9 cellular contexts compared by ENCODE assay signal in genomic region chr17:31262923-31263322, GRCh38. TPM values are rescaled to one million over a fixed set of nuclear protein-coding genes. Genes with fewer than 3 reads are reported as not detected.
A peak's percentile ranks its signal among the peaks of the same experiment; 100 is the strongest.
DNase-seq lines count a peak whose midpoint lies in the region; ATAC-seq, FAIRE-seq and TF ChIP-seq lines count a peak whose summit lies in the region.
"Not testable (repeated sequence)": the region's sequence is repeated elsewhere in the genome, so short reads cannot be mapped to it uniquely, and the experiment has no call there.
"Had no signal": no experiment of that assay in that cellular context is flagged by ENCODE, and none has a peak within 500 bp of the region (broad histone marks: within the 10 kb centered on the region; RNA-seq: fewer than 3 reads in every experiment).

No MANE protein-coding gene starts in this region.

- not testable (repeated sequence) for DNase-seq in K562 (ENCODE audit: extremely low read depth in 1 of 4, low spot score in 3 of 4)

- not testable (repeated sequence) for H3K9me1 ChIP-seq in K562 (ENCODE audit: control insufficient read depth, insufficient read depth, low read length)

- not testable (repeated sequence) for H3K27ac ChIP-seq in HEK293 (ENCODE audit: extremely low read depth, low read depth, low read length); K562 (ENCODE audit: extremely low read depth, low read depth, low read length)

- FAIRE-seq in K562 (lab: Jason Lieb, UNC) = not testable (repeated sequence)

- not testable (repeated sequence) for TF ChIP-seq POLR2A in K562 (conservative IDR thresholded peaks at IDR 0.05)

- not testable (repeated sequence) for H3K9ac ChIP-seq in K562 (ENCODE audit: insufficient read depth in 1 of 2, low read depth in 2 of 2, low read length in 2 of 2)

- WGBS in K562 (ENCODE audit: insufficient coverage, low coverage, missing lambda C conversion rate) = 94% methylated on average over 1 of the region's 1 CpG

- not testable (repeated sequence) for TF ChIP-seq RAD21 in K562 (CRISPR knock-in tag; conservative IDR thresholded peaks at IDR 0.05 in 1 of 2, IDR thresholded peaks at IDR 0.05 in 1 of 2)

- CTCF ChIA-PET in HEK293 (lab: Yijun Ruan, JAX); K562 (lab: Yijun Ruan, JAX; ENCODE audit: low intra/inter-chr PET ratio): not testable (repeated sequence)

- not testable (repeated sequence) for H3K27me3 ChIP-seq in K562 (ENCODE audit: control insufficient read depth in 2 of 2, insufficient read depth in 2 of 2, low read length in 2 of 2)

- not testable (repeated sequence) for ATAC-seq in K562

- H3K36me3 ChIP-seq in HEK293 (ENCODE audit: control insufficient read depth in 2 of 2, insufficient read depth in 1 of 2, low read length in 2 of 2) (peaks cover 61 to 66% of the 10 kb centered on the region in 2 experiments), K562 (ENCODE audit: control insufficient read depth, insufficient read depth, low read length) (peaks cover 47% of the 10 kb centered on the region; the same call in 2 of the 3 replicates)

- in situ Hi-C loops in K562 (cut with MboI) = not testable (repeated sequence)

- TF ChIP-seq CTCF in HEK293 (tag by site-specific recombination; IDR thresholded peaks at IDR 0.05); K562 (IDR thresholded peaks at IDR 0.05 in 2 of 3, conservative IDR thresholded peaks at IDR 0.05 in 1 of 3; ENCODE audit: insufficient read depth in 2 of 3, low read depth in 1 of 3, low read length in 3 of 3): not testable (repeated sequence)

- H3K4me3 ChIP-seq in HEK293 (ENCODE audit: low read depth, low read length); K562: not testable (repeated sequence)

- not testable (repeated sequence) for H4K20me1 ChIP-seq in K562 (replicated peaks; ENCODE audit: control insufficient read depth, insufficient read depth, low read length)

- H2AFZ ChIP-seq in K562 (ENCODE audit: low read depth, low read length) = not testable (repeated sequence)

- not testable (repeated sequence) for BruUV-seq in K562 (replicated peaks; lab: Mats Ljungman, UMichigan)

- POLR2A ChIA-PET in HEK293 (lab: Yijun Ruan, JAX) (interaction anchor here (0.6 kb wide), 1 partner anchor 631 kb away, joined by 5 read pairs; no protein-coding TSS in a partner anchor), K562 (lab: Yijun Ruan, JAX) (interaction anchor here (0.6 kb wide), 1 partner anchor 12 kb away, joined by 3 read pairs; no protein-coding TSS in a partner anchor)

- not testable (repeated sequence) for H3K79me2 ChIP-seq in K562 (ENCODE audit: control insufficient read depth, insufficient read depth, low read length)

- TF ChIP-seq EP300 in K562 (IDR thresholded peaks at IDR 0.05; ENCODE audit: low read length) = not testable (repeated sequence)

- not testable (repeated sequence) for H3K4me1 ChIP-seq in HEK293 (ENCODE audit: control insufficient read depth, insufficient read depth, low read length); K562 (replicated peaks in 1 of 2; ENCODE audit: control insufficient read depth in 2 of 2, insufficient read depth in 2 of 2, low read length in 2 of 2)

- not testable (repeated sequence) for H3K4me2 ChIP-seq in K562 (ENCODE audit: insufficient read depth, low read length)

- not testable (repeated sequence) for H3K9me3 ChIP-seq in HEK293 (ENCODE audit: control insufficient read depth, insufficient read depth, low read depth, low read length); K562 (replicated peaks; ENCODE audit: control insufficient read depth, insufficient read depth, low read depth, low read length)

- intact Hi-C loops in K562 (cut with micrococcal nuclease) = not testable (repeated sequence)

TF ChIP-seq in HEK293, 187 proteins besides CTCF, POLR2A, EP300 and RAD21:
- peak; percentile 79 for TF ChIP-seq ZEB2 (tag by site-specific recombination; IDR thresholded peaks at IDR 0.05)
TF ChIP-seq in HEK293: peak in this region for 1; not testable (repeated sequence) for 186.

TF ChIP-seq in K562, 482 proteins besides CTCF, POLR2A, EP300 and RAD21:
- TF ChIP-seq DACH1 (IDR thresholded peaks at IDR 0.05; ENCODE audit: partially characterized antibody) (peak; percentile 85), MTA1 (IDR thresholded peaks at IDR 0.05; ENCODE audit: borderline replicate concordance) (0 out of 2 replicates have a peak, but pooled peaks have one; percentile 54), ZEB2 (IDR thresholded peaks at IDR 0.05) (peak; percentile 76), ZBTB2 (IDR thresholded peaks at IDR 0.05) (peak; percentile 46; the same call in 1 of the 2 replicates)

RNA-seq across cellular contexts. Expression of gene OMG, which starts 34.1 kb away (rescaled TPM):
- not detected in 2 replicates for total RNA-seq in K562 (2011; cell fraction: chromatin; rRNA removed; ENCODE audit: low replicate concordance)
- not detected in 2 replicates for total RNA-seq in K562 (2011; cell fraction: nucleolus; rRNA removed)
- not detected in 2 replicates for total RNA-seq in K562 (2011; cell fraction: nucleoplasm; rRNA removed)
- total RNA-seq in K562 (2014; rRNA removed) (not detected in 2 replicates), K562 (2014; rRNA removed; fragmentation: Illumina TruSeq; extraction: Trizol) (not detected in 2 replicates), K562 (2015; rRNA removed; fragmentation: Illumina TruSeq; extraction: Trizol) (0.11 TPM in 1 of 2 replicates, not detected in the other), K562 (2021) (not detected in 2 replicates)
- polyA plus RNA-seq in K562 (2011; rRNA removed) (0.03 TPM in 1 of 2 replicates, not detected in the other), K562 (2014; fragmentation: Illumina TruSeq; extraction: Trizol) (not detected in 2 replicates), K562 (2014; fragmentation: Nextera tagmentation; extraction: Ambion mirVana) (under 1 TPM in 1 of 2 experiments, not detected in 1; 0.41 TPM), K562 (2014; rRNA removed) (not detected in 2 replicates)
- not detected in 2 replicates for polyA plus RNA-seq in K562 (2011; cell fraction: cytosol; rRNA removed)
- polyA plus RNA-seq in K562 (2011; cell fraction: nucleus; rRNA removed) = 0.06 TPM in 2 replicates
- 0.20 and 0.61 TPM in 2 replicates for polyA plus RNA-seq in K562 (2012)
- 0.07 TPM in 1 of 2 replicates, not detected in the other for polyA minus RNA-seq in K562 (2011; rRNA and poly(A)+ RNA removed)
- not detected in 2 replicates for polyA minus RNA-seq in K562 (2011; cell fraction: cytosol; rRNA and poly(A)+ RNA removed)
- 0.11 and 0.27 TPM in 2 replicates for polyA minus RNA-seq in K562 (2011; cell fraction: nucleus; rRNA and poly(A)+ RNA removed)
- total RNA-seq: A172, A673, Caco-2, Calu3, Daoy had no signal
- polyA plus RNA-seq: A549; CD8-positive, alpha-beta memory T cell had no signal

RNA-seq across cellular contexts. Expression of gene EVI2B, which starts 50.9 kb away (rescaled TPM):
- 0.37 and 1.3 TPM in 2 replicates for total RNA-seq in K562 (2011; cell fraction: chromatin; rRNA removed; ENCODE audit: low replicate concordance)
- total RNA-seq in K562 (2011; cell fraction: nucleolus; rRNA removed) = 0.33 and 0.39 TPM in 2 replicates
- 0.51 and 1.5 TPM in 2 replicates for total RNA-seq in K562 (2011; cell fraction: nucleoplasm; rRNA removed)
- total RNA-seq in K562 (2014; rRNA removed) = 0.54 and 0.82 TPM in 2 replicates
- 1.9 and 2.1 TPM in 2 replicates for total RNA-seq in K562 (2014; rRNA removed; fragmentation: Illumina TruSeq; extraction: Trizol)
- total RNA-seq in K562 (2015; rRNA removed; fragmentation: Illumina TruSeq; extraction: Trizol) = 8.0 TPM in 2 replicates
- 1.7 and 2.0 TPM in 2 replicates for total RNA-seq in K562 (2021)
- polyA plus RNA-seq in K562 (2011; rRNA removed) = 2.5 and 3.4 TPM in 2 replicates
- polyA plus RNA-seq in K562 (2011; cell fraction: cytosol; rRNA removed) = 0.79 and 2.7 TPM in 2 replicates
- polyA plus RNA-seq in K562 (2011; cell fraction: nucleus; rRNA removed) = 0.61 and 1.4 TPM in 2 replicates
- 6.7 and 20.3 TPM in 2 replicates for polyA plus RNA-seq in K562 (2012)
- 6.5 and 7.1 TPM in 2 replicates for polyA plus RNA-seq in K562 (2014; fragmentation: Illumina TruSeq; extraction: Trizol)
- polyA plus RNA-seq in K562 (2014; fragmentation: Nextera tagmentation; extraction: Ambion mirVana) = 1 to 10 TPM; 1.7 to 2.9 TPM
- 2.5 and 3.9 TPM in 2 replicates for polyA plus RNA-seq in K562 (2014; rRNA removed)
- polyA minus RNA-seq in K562 (2011; rRNA and poly(A)+ RNA removed) = 0.91 and 1.6 TPM in 2 replicates
- not detected in 2 replicates for polyA minus RNA-seq in K562 (2011; cell fraction: cytosol; rRNA and poly(A)+ RNA removed)
- 0.27 and 0.44 TPM in 2 replicates for polyA minus RNA-seq in K562 (2011; cell fraction: nucleus; rRNA and poly(A)+ RNA removed)
- total RNA-seq: Caco-2, Calu3, Daoy had no signal

RNA-seq across cellular contexts. Expression of gene EVI2A, which starts 58.5 kb away (rescaled TPM):
- total RNA-seq in K562 (2011; cell fraction: chromatin; rRNA removed; ENCODE audit: low replicate concordance) = not detected in 2 replicates
- total RNA-seq in K562 (2011; cell fraction: nucleolus; rRNA removed) = not detected in 2 replicates
- not detected in 2 replicates for total RNA-seq in K562 (2011; cell fraction: nucleoplasm; rRNA removed)
- total RNA-seq in K562 (2014; rRNA removed) (not detected in 2 replicates), K562 (2014; rRNA removed; fragmentation: Illumina TruSeq; extraction: Trizol) (0.16 TPM in 1 of 2 replicates, not detected in the other), K562 (2015; rRNA removed; fragmentation: Illumina TruSeq; extraction: Trizol) (0.38 TPM in 1 of 2 replicates, not detected in the other), K562 (2021) (0.13 TPM in 2 replicates)
- polyA plus RNA-seq in K562 (2011; rRNA removed) (0.06 and 0.08 TPM in 2 replicates), K562 (2014; fragmentation: Illumina TruSeq; extraction: Trizol) (0.10 TPM in 1 of 2 replicates, not detected in the other), K562 (2014; fragmentation: Nextera tagmentation; extraction: Ambion mirVana) (under 1 TPM; 0.17 to 0.37 TPM), K562 (2014; rRNA removed) (0.20 TPM in 1 of 2 replicates, not detected in the other)
- polyA plus RNA-seq in K562 (2011; cell fraction: cytosol; rRNA removed) = not detected in 2 replicates
- not detected in 2 replicates for polyA plus RNA-seq in K562 (2011; cell fraction: nucleus; rRNA removed)
- polyA plus RNA-seq in K562 (2012) = 0.10 and 0.22 TPM in 2 replicates
- polyA minus RNA-seq in K562 (2011; rRNA and poly(A)+ RNA removed) = 0.11 TPM in 1 of 2 replicates, not detected in the other
- polyA minus RNA-seq in K562 (2011; cell fraction: cytosol; rRNA and poly(A)+ RNA removed) = not detected in 2 replicates
- polyA minus RNA-seq in K562 (2011; cell fraction: nucleus; rRNA and poly(A)+ RNA removed) = not detected in 2 replicates
- total RNA-seq: A673, Caco-2, Calu3 had no signal
- polyA plus RNA-seq: A549 had no signal
